Comparison of ENCODE assay signal across 7 cellular contexts in genomic region chr22:22060200-22061084, GRCh38.
DNase-seq lines count a peak whose midpoint lies in the region; ATAC-seq, FAIRE-seq and TF ChIP-seq lines count a peak whose summit lies in the region.

No MANE protein-coding gene starts in this region.

- TF ChIP-seq CTCF in VCaP (conservative IDR thresholded peaks at IDR 0.05) (peak; percentile 51), coronary artery (IDR thresholded peaks at IDR 0.05) (peak; percentile 19)

- DNase-seq in GDM1 (lab: John Stamatoyannopoulos, UW) = peak; percentile 25
- DNase-seq in HTR-8/SVneo (ENCODE audit: insufficient read length, low spot score) = peak; percentile 46
- DNase-seq in coronary artery (ENCODE audit: low spot score) = no peak
- peak; percentile 65 to 78 for DNase-seq in memory B cell (ENCODE audit: low spot score in 2 of 2)
- peak; percentile 58 to 64 for DNase-seq in stimulated activated naive CD8-positive, alpha-beta T cell treated with anti-CD3 and anti-CD28 coated beads, Interleukin-15, amount 100 ng/mL, for 72 hours
- DNase-seq in NCI-H2171 treated with DMSO at 0.1 percent for 48 hours (lab: John Stamatoyannopoulos, UW) = no peak

- H3K4me3 Mint-ChIP-seq in memory B cell = no peak overlapping the region
- no peak overlapping the region for H3K4me3 Mint-ChIP-seq in stimulated activated naive CD8-positive, alpha-beta T cell treated with anti-CD3 and anti-CD28 coated beads, Interleukin-15, amount 100 ng/mL, for 72 hours

- no peaks in the 10 kb centered on the region for H3K27me3 Mint-ChIP-seq in memory B cell
- H3K27me3 Mint-ChIP-seq in stimulated activated naive CD8-positive, alpha-beta T cell treated with anti-CD3 and anti-CD28 coated beads, Interleukin-15, amount 100 ng/mL, for 72 hours = peaks cover 58% of the 10 kb centered on the region

- H3K9me3 Mint-ChIP-seq in memory B cell = peaks cover 1% of the 10 kb centered on the region
- H3K9me3 Mint-ChIP-seq in stimulated activated naive CD8-positive, alpha-beta T cell treated with anti-CD3 and anti-CD28 coated beads, Interleukin-15, amount 100 ng/mL, for 72 hours = no peaks in the 10 kb centered on the region

- H3K4me3 ChIP-seq in coronary artery = peak overlapping the region; percentile 42

- peaks cover 26% of the 10 kb centered on the region for H3K4me1 Mint-ChIP-seq in memory B cell
- peaks cover 5% of the 10 kb centered on the region for H3K4me1 Mint-ChIP-seq in stimulated activated naive CD8-positive, alpha-beta T cell treated with anti-CD3 and anti-CD28 coated beads, Interleukin-15, amount 100 ng/mL, for 72 hours

- peak overlapping the region; percentile 95 for H3K27ac ChIP-seq in VCaP
- peak overlapping the region in 1 of 2 donors; percentile 88 for H3K27ac ChIP-seq in coronary artery

- H3K36me3 Mint-ChIP-seq in memory B cell = peaks cover 1% of the 10 kb centered on the region

- FAIRE-seq in HTR-8/SVneo (lab: Jason Lieb, UNC) = no peak

- H3K27ac Mint-ChIP-seq in memory B cell = peak overlapping the region; percentile 28
- H3K27ac Mint-ChIP-seq in stimulated activated naive CD8-positive, alpha-beta T cell treated with anti-CD3 and anti-CD28 coated beads, Interleukin-15, amount 100 ng/mL, for 72 hours = no peak overlapping the region

- ATAC-seq in memory B cell (ENCODE audit: low read depth) = peak; percentile 71
- ATAC-seq in stimulated activated naive CD8-positive, alpha-beta T cell treated with anti-CD3 and anti-CD28 coated beads, Interleukin-15, amount 100 ng/mL, for 72 hours = peak; percentile 83

Comparison
In these comparisons a context has a peak if more than half of its experiments do, and no peak if none do; other contexts are left out.
1. DNase-seq: peak in GDM1 (single experiment), HTR-8/SVneo (single experiment), memory B cell (2 of 2) and stimulated activated naive CD8-positive, alpha-beta T cell treated with anti-CD3 and anti-CD28 coated beads, Interleukin-15, amount 100 ng/mL, for 72 hours (2 of 2); none in coronary artery (single experiment) and NCI-H2171 treated with DMSO at 0.1 percent for 48 hours (single experiment).